8 cellular contexts compared by ENCODE assay signal in genomic region chr1:21935891-21936365, GRCh38. TPM values are rescaled to one million over a fixed set of nuclear protein-coding genes. Genes with fewer than 3 reads are reported as not detected.
DNase-seq lines count a peak whose midpoint lies in the region; ATAC-seq, FAIRE-seq and TF ChIP-seq lines count a peak whose summit lies in the region.

No MANE protein-coding gene starts in this region.

- dilution Hi-C loops in endothelial cell of umbilical vein (cut with MboI; ENCODE audit: extremely low pct_ligation_motif_present, low sequenced_read_pairs), result no loop called here

- no peak for DNase-seq in BE2C
- DNase-seq in NCI-H226, result peak; percentile 57
- DNase-seq in endothelial cell of umbilical vein (ENCODE audit: low read depth, low spot score), result peak; percentile 44
- no peak for DNase-seq in natural killer cell treated with Interleukin-12 subunit alpha and Interleukin-12 subunit beta and Interleukin-15 and Interleukin-18, amount 100 ng/mL, for 72 hours (ENCODE audit: low spot score)
- no peak for DNase-seq in amniotic stem cell (lab: John Stamatoyannopoulos, UW)
- DNase-seq in NCI-H1092 treated with DMSO at 0.1 percent for 48 hours (lab: John Stamatoyannopoulos, UW), result no peak
- DNase-seq in NCI-H446 treated with DMSO at 0.1 percent for 48 hours (lab: John Stamatoyannopoulos, UW), result no peak
- DNase-seq in Karpas-422, result no peak

- H3K79me2 ChIP-seq in endothelial cell of umbilical vein (ENCODE audit: control insufficient read depth, insufficient read depth, low read length) (peaks cover 63% of the 10 kb centered on the region), Karpas-422 (ENCODE audit: low read length) (no peaks in the 10 kb centered on the region)

- peak overlapping the region; percentile 52 for H3K4me3 ChIP-seq in BE2C (ENCODE audit: low read depth, low read length)
- H3K4me3 ChIP-seq in endothelial cell of umbilical vein (replicated peaks in 1 of 3; ENCODE audit: insufficient read depth in 1 of 3, low read depth in 1 of 3, low read length in 3 of 3), result peak overlapping the region; percentile 71 to 88 (median 81)
- no peak overlapping the region for H3K4me3 ChIP-seq in Karpas-422 (ENCODE audit: low read length)

- H3K9ac ChIP-seq in endothelial cell of umbilical vein (replicated peaks; ENCODE audit: extremely low read depth, insufficient read depth, low read length), result peak overlapping the region; percentile 94
- no peak overlapping the region for H3K9ac ChIP-seq in Karpas-422 (ENCODE audit: low read length)

- H3K4me1 ChIP-seq in BE2C, result peaks cover 7% of the 10 kb centered on the region; the same call in 1 of the 2 replicates
- peaks cover 61% of the 10 kb centered on the region for H3K4me1 ChIP-seq in endothelial cell of umbilical vein (ENCODE audit: control insufficient read depth, extremely low read depth, insufficient read depth, low read length)
- H3K4me1 ChIP-seq in Karpas-422 (ENCODE audit: low read length), result peaks cover 3% of the 10 kb centered on the region

- H3K36me3 ChIP-seq in BE2C, result no peaks in the 10 kb centered on the region
- H3K36me3 ChIP-seq in endothelial cell of umbilical vein (ENCODE audit: control insufficient read depth in 2 of 2, extremely low read depth in 1 of 2, insufficient read depth in 2 of 2, low read length in 2 of 2), result peaks cover 11 to 16% of the 10 kb centered on the region in 2 experiments
- no peaks in the 10 kb centered on the region for H3K36me3 ChIP-seq in Karpas-422 (ENCODE audit: insufficient read depth, low read length)

- H3K4me3 Mint-ChIP-seq in natural killer cell treated with Interleukin-12 subunit alpha and Interleukin-12 subunit beta and Interleukin-15 and Interleukin-18, amount 100 ng/mL, for 72 hours, result peak overlapping the region; percentile 50

- no peak for TF ChIP-seq CTCF in BE2C (IDR thresholded peaks at IDR 0.05; ENCODE audit: low read depth, low read length)
- no peak for TF ChIP-seq CTCF in endothelial cell of umbilical vein (IDR thresholded peaks at IDR 0.05; ENCODE audit: extremely low read depth in 1 of 2, insufficient read depth in 1 of 2, low read depth in 1 of 2, low read length in 2 of 2)

- H3K9me1 ChIP-seq in endothelial cell of umbilical vein (replicated peaks; ENCODE audit: control insufficient read depth, extremely low read depth, insufficient read depth, low read length), result no peaks in the 10 kb centered on the region

- no peaks in the 10 kb centered on the region for H3K9me2 ChIP-seq in Karpas-422 (replicated peaks; ENCODE audit: insufficient read depth, low read length)

- POLR2A ChIA-PET in endothelial cell of umbilical vein (lab: Charles Lee), result interaction anchor here (0.6 to 1.6 kb wide), 4 partner anchors 9 to 19 kb away, joined by 3 to 6 read pairs (median 4); no protein-coding TSS in a partner anchor

- no peaks in the 10 kb centered on the region for H3K36me3 Mint-ChIP-seq in natural killer cell treated with Interleukin-12 subunit alpha and Interleukin-12 subunit beta and Interleukin-15 and Interleukin-18, amount 100 ng/mL, for 72 hours

- H3K9me3 ChIP-seq in BE2C (no peaks in the 10 kb centered on the region), endothelial cell of umbilical vein (replicated peaks; ENCODE audit: control insufficient read depth, insufficient read depth, low read length) (no peaks in the 10 kb centered on the region), Karpas-422 (ENCODE audit: low read length) (no peaks in the 10 kb centered on the region)

- H3K27ac Mint-ChIP-seq in natural killer cell treated with Interleukin-12 subunit alpha and Interleukin-12 subunit beta and Interleukin-15 and Interleukin-18, amount 100 ng/mL, for 72 hours, result no peak overlapping the region

- peaks cover 7 to 14% of the 10 kb centered on the region in 2 donors for H3K4me1 Mint-ChIP-seq in natural killer cell treated with Interleukin-12 subunit alpha and Interleukin-12 subunit beta and Interleukin-15 and Interleukin-18, amount 100 ng/mL, for 72 hours (ENCODE audit: low read depth in 2 of 2)

- intact Hi-C loops in endothelial cell of umbilical vein (cut with micrococcal nuclease), result loop anchor here (5.0 kb wide), 1 partner anchor 154 kb away; the partner anchor contains the start of gene USP48

- peaks cover 13 to 20% of the 10 kb centered on the region in 2 donors for H3K27me3 Mint-ChIP-seq in natural killer cell treated with Interleukin-12 subunit alpha and Interleukin-12 subunit beta and Interleukin-15 and Interleukin-18, amount 100 ng/mL, for 72 hours

- H4K20me1 ChIP-seq in endothelial cell of umbilical vein (replicated peaks; ENCODE audit: control insufficient read depth, extremely low read depth, insufficient read depth, low read length) (no peaks in the 10 kb centered on the region), Karpas-422 (ENCODE audit: insufficient read depth, low read depth, low read length) (no peaks in the 10 kb centered on the region)

- peak; percentile 98 for TF ChIP-seq POLR2A in endothelial cell of umbilical vein (IDR thresholded peaks at IDR 0.05; ENCODE audit: low read depth, low read length)

- H3K27me3 ChIP-seq in BE2C (no peaks in the 10 kb centered on the region), endothelial cell of umbilical vein (ENCODE audit: control insufficient read depth in 2 of 2, insufficient read depth in 2 of 2, low read length in 2 of 2) (no peaks in the 10 kb centered on the region), Karpas-422 (ENCODE audit: low read length) (no peaks in the 10 kb centered on the region)

- peak overlapping the region; percentile 81 for H3K27ac ChIP-seq in endothelial cell of umbilical vein (ENCODE audit: insufficient read depth, low read depth, low read length)
- H3K27ac ChIP-seq in Karpas-422 (ENCODE audit: low read length), result no peak overlapping the region

- no peak overlapping the region for H2AFZ ChIP-seq in endothelial cell of umbilical vein (ENCODE audit: low read depth, low read length)
- no peak overlapping the region for H2AFZ ChIP-seq in Karpas-422 (ENCODE audit: low read length)

- no peaks in the 10 kb centered on the region for H3K9me3 Mint-ChIP-seq in natural killer cell treated with Interleukin-12 subunit alpha and Interleukin-12 subunit beta and Interleukin-15 and Interleukin-18, amount 100 ng/mL, for 72 hours

- no TSS peak for BruUV-seq in endothelial cell of umbilical vein (replicated peaks; lab: Mats Ljungman, UMichigan)

- FAIRE-seq in endothelial cell of umbilical vein (lab: Jason Lieb, UNC), result peak; percentile 21

- ATAC-seq in natural killer cell treated with Interleukin-12 subunit alpha and Interleukin-12 subunit beta and Interleukin-15 and Interleukin-18, amount 100 ng/mL, for 72 hours, result no peak

- CTCF ChIA-PET in endothelial cell of umbilical vein (lab: Charles Lee), result interaction anchor here (1.0 to 10.8 kb wide), 4 partner anchors 11 to 35 kb away, joined by 3 to 95 read pairs (median 4); no protein-coding TSS in a partner anchor

- H3K4me2 ChIP-seq in endothelial cell of umbilical vein (ENCODE audit: insufficient read depth, low read length), result peak overlapping the region; percentile 80
- no peak overlapping the region for H3K4me2 ChIP-seq in Karpas-422 (ENCODE audit: low read depth, low read length, poor library complexity, severe bottlenecking)

TF ChIP-seq in endothelial cell of umbilical vein, 7 proteins besides CTCF, POLR2A, EP300 and RAD21:
- no peak for TF ChIP-seq JUN (IDR thresholded peaks at IDR 0.05; ENCODE audit: borderline replicate concordance, insufficient read depth, insufficient read length, low read depth)
- TF ChIP-seq POLR2AphosphoS5 (IDR thresholded peaks at IDR 0.05; ENCODE audit: insufficient read depth, low read depth, low read length), result peak; percentile 87
- TF ChIP-seq MYC (IDR thresholded peaks at IDR 0.05; ENCODE audit: low read depth, low read length), result no peak
TF ChIP-seq in endothelial cell of umbilical vein: peak in this region for 1.

RNA-seq across cellular contexts. Expression of gene HSPG2, which starts 1.2 kb away (rescaled TPM):
- polyA plus RNA-seq in BE2C (2012; ENCODE audit: insufficient read depth, insufficient read length, low read depth), result 1.8 TPM
- total RNA-seq in endothelial cell of umbilical vein, result 3,499 and 3,960 TPM in 2 replicates
- 734 and 849 TPM in 2 replicates for polyA plus RNA-seq in endothelial cell of umbilical vein
- 751 and 1,165 TPM in 2 replicates for polyA plus RNA-seq in endothelial cell of umbilical vein (2011; cell fraction: cytosol; rRNA removed)
- polyA plus RNA-seq in endothelial cell of umbilical vein (2011; cell fraction: nucleus; rRNA removed), result 1,616 and 1,967 TPM in 2 replicates
- polyA plus RNA-seq in endothelial cell of umbilical vein (2012), result 1,500 and 2,412 TPM in 2 replicates
- polyA minus RNA-seq in endothelial cell of umbilical vein, result 1,494 and 1,598 TPM in 2 replicates
- polyA minus RNA-seq in endothelial cell of umbilical vein (2011; cell fraction: cytosol; rRNA and poly(A)+ RNA removed), result 16.5 TPM
- 1,216 and 2,140 TPM in 2 replicates for polyA minus RNA-seq in endothelial cell of umbilical vein (2011; cell fraction: nucleus; rRNA and poly(A)+ RNA removed)
- total RNA-seq in natural killer cell treated with Interleukin-12 subunit alpha and Interleukin-12 subunit beta and Interleukin-15 and Interleukin-18, amount 100 ng/mL, for 72 hours, result under 1 TPM in 1 of 2 donors, not detected in 1; 0.20 TPM
- total RNA-seq in Karpas-422 (2014; rRNA removed; shearing (Covaris generic); ENCODE audit: low replicate concordance), result under 0.01 TPM in 1 of 2 replicates, not detected in the other

RNA-seq across cellular contexts. Expression of gene CELA3B, which starts 40.9 kb away (rescaled TPM):
- not detected for polyA plus RNA-seq in BE2C (2012; ENCODE audit: insufficient read depth, insufficient read length, low read depth)
- total RNA-seq in endothelial cell of umbilical vein, result 0.48 TPM in 1 of 2 replicates, not detected in the other
- polyA plus RNA-seq in endothelial cell of umbilical vein, result 0.30 and 0.32 TPM in 2 replicates
- 0.10 and 0.20 TPM in 2 replicates for polyA plus RNA-seq in endothelial cell of umbilical vein (2011; cell fraction: cytosol; rRNA removed)
- 0.25 and 0.29 TPM in 2 replicates for polyA plus RNA-seq in endothelial cell of umbilical vein (2011; cell fraction: nucleus; rRNA removed)
- not detected in 2 replicates for polyA plus RNA-seq in endothelial cell of umbilical vein (2012)
- 0.39 TPM in 1 of 2 replicates, not detected in the other for polyA minus RNA-seq in endothelial cell of umbilical vein
- not detected for polyA minus RNA-seq in endothelial cell of umbilical vein (2011; cell fraction: cytosol; rRNA and poly(A)+ RNA removed)
- polyA minus RNA-seq in endothelial cell of umbilical vein (2011; cell fraction: nucleus; rRNA and poly(A)+ RNA removed), result 1.5 TPM in 1 of 2 replicates, not detected in the other
- total RNA-seq in natural killer cell treated with Interleukin-12 subunit alpha and Interleukin-12 subunit beta and Interleukin-15 and Interleukin-18, amount 100 ng/mL, for 72 hours, result not detected
- not detected in 2 replicates for total RNA-seq in Karpas-422 (2014; rRNA removed; shearing (Covaris generic); ENCODE audit: low replicate concordance)

Comparison
In these comparisons a context has a peak if more than half of its experiments do, and no peak if none do; other contexts are left out.
1. DNase-seq: peak in NCI-H226 (single experiment) and endothelial cell of umbilical vein (single experiment); none in BE2C (single experiment), natural killer cell treated with Interleukin-12 subunit alpha and Interleukin-12 subunit beta and Interleukin-15 and Interleukin-18, amount 100 ng/mL, for 72 hours (single experiment), amniotic stem cell (single experiment), NCI-H1092 treated with DMSO at 0.1 percent for 48 hours (single experiment), NCI-H446 treated with DMSO at 0.1 percent for 48 hours (single experiment) and Karpas-422 (single experiment).
2. RNA of gene HSPG2, which starts 1.2 kb away (total RNA-seq): 3,499 to 3,960 TPM in endothelial cell of umbilical vein; 0.20 TPM in natural killer cell treated with Interleukin-12 subunit alpha and Interleukin-12 subunit beta and Interleukin-15 and Interleukin-18, amount 100 ng/mL, for 72 hours and under 0.01 TPM in Karpas-422; every median in the first group is over 1,000 times any median in the second.